ENCODE assay signal across 24 cellular contexts in the genomic region with DNA sequence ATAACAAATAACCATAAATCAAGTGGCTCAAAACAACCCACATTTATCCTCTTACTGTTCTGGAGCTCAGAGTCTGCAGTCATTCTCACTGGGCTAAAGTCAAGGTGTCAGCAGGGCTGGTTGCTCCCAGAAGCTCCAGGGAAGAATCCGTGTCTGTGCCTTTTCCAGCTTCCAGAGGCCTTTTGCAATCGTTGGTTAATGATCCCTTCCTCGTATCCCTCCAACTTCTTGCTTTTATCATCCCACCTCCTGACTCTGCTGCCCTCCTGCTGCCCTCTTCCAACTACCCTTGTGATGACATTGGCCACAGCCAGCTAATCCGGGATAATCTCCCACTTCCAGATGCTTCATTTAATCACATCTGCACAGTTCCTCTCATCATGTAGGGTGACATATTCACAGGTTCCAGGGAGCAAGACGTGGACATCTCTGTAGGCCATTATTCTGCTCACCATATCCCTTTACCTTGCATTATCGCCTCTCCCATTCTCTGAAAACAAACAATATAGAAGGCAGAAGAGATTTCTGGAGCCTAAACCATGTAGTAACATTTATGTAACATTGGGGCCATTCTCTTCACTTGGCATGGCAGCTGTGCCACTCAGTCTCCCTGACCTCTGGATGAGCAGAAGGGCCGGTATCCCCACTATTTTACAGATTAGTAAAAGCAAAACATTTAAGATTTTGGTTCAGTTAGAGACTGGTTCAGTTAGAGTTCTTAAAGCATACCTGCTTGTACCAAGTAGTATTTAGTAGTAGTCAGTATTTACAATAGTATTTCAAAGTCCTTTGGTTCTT.
"Had no signal": no experiment of that assay in that cellular context is flagged by ENCODE, and none has a peak within 500 bp of the region (broad histone marks: within the 10 kb centered on the region; RNA-seq: fewer than 3 reads in every experiment).

No MANE protein-coding gene starts in this region.

- ATAC-seq: activated CD8-positive, alpha-beta memory T cell treated with anti-CD3 and anti-CD28 coated beads, Interleukin-2, amount 10 ng/mL, durations not matched to agents 7 days and 5 days; activated CD8-positive, alpha-beta T cell treated with anti-CD3 and anti-CD28 coated beads for 36 hours; activated naive CD4-positive, alpha-beta T cell treated with anti-CD3 and anti-CD28 coated beads, Interleukin-2, amount 50 U/mL, for 72 hours; activated T-cell treated with anti-CD3 and anti-CD28 coated beads, Interleukin-2, amount 50 U/mL, for 72 hours; stimulated activated effector memory CD8-positive, alpha-beta T cell treated with anti-CD3 and anti-CD28 coated beads, Interleukin-12 subunit alpha, Interleukin-12 subunit beta, amount 100 ng/mL, for 72 hours; WTC11 had no signal

- H3K4me3 ChIP-seq: heart right ventricle, left ventricle myocardium inferior, sigmoid colon, uterus had no signal

- H3K27ac Mint-ChIP-seq: activated CD4-positive, alpha-beta T cell treated with anti-CD3 and anti-CD28 coated beads, Interleukin-2, amount 10 ng/mL, durations not matched to agents 7 days and 5 days; activated CD8-positive, alpha-beta memory T cell treated with anti-CD3 and anti-CD28 coated beads, Interleukin-2, amount 10 ng/mL, durations not matched to agents 7 days and 5 days; activated CD8-positive, alpha-beta T cell treated with anti-CD3 and anti-CD28 coated beads for 36 hours; activated naive CD4-positive, alpha-beta T cell treated with anti-CD3 and anti-CD28 coated beads, Interleukin-2, amount 50 U/mL, for 72 hours; activated T-cell treated with anti-CD3 and anti-CD28 coated beads, Interleukin-2, amount 50 U/mL, for 72 hours; nephron; stimulated activated effector memory CD8-positive, alpha-beta T cell treated with anti-CD3 and anti-CD28 coated beads, Interleukin-12 subunit alpha, Interleukin-12 subunit beta, amount 100 ng/mL, for 72 hours; stimulated activated naive CD8-positive, alpha-beta T cell treated with anti-CD3 and anti-CD28 coated beads, Interleukin-15, Interleukin-2, amounts not matched to agents 100 ng/mL and 50 ng/mL, for 24 hours; type B pancreatic cell; WTC11 had no signal

- H3K9me3 ChIP-seq: heart right ventricle, left ventricle myocardium inferior, neutrophil, sigmoid colon, uterus had no signal

- H3K36me3 ChIP-seq: heart right ventricle, left ventricle myocardium inferior, neutrophil, sigmoid colon, uterus had no signal

- H3K9me3 Mint-ChIP-seq: activated CD4-positive, alpha-beta T cell treated with anti-CD3 and anti-CD28 coated beads, Interleukin-2, amount 10 ng/mL, durations not matched to agents 7 days and 5 days; activated CD8-positive, alpha-beta T cell treated with anti-CD3 and anti-CD28 coated beads for 36 hours; activated naive CD4-positive, alpha-beta T cell treated with anti-CD3 and anti-CD28 coated beads, Interleukin-2, amount 50 U/mL, for 72 hours; activated T-cell treated with anti-CD3 and anti-CD28 coated beads, Interleukin-2, amount 50 U/mL, for 72 hours; nephron; stimulated activated effector memory CD8-positive, alpha-beta T cell treated with anti-CD3 and anti-CD28 coated beads, Interleukin-12 subunit alpha, Interleukin-12 subunit beta, amount 100 ng/mL, for 72 hours; stimulated activated naive CD8-positive, alpha-beta T cell treated with anti-CD3 and anti-CD28 coated beads, Interleukin-15, Interleukin-2, amounts not matched to agents 100 ng/mL and 50 ng/mL, for 24 hours; type B pancreatic cell had no signal

- H3K4me3 Mint-ChIP-seq: activated CD4-positive, alpha-beta T cell treated with anti-CD3 and anti-CD28 coated beads, Interleukin-2, amount 10 ng/mL, durations not matched to agents 7 days and 5 days; activated CD8-positive, alpha-beta memory T cell treated with anti-CD3 and anti-CD28 coated beads, Interleukin-2, amount 10 ng/mL, durations not matched to agents 7 days and 5 days; activated CD8-positive, alpha-beta T cell treated with anti-CD3 and anti-CD28 coated beads for 36 hours; activated T-cell treated with anti-CD3 and anti-CD28 coated beads, Interleukin-2, amount 50 U/mL, for 72 hours; brain; nephron; stimulated activated effector memory CD8-positive, alpha-beta T cell treated with anti-CD3 and anti-CD28 coated beads, Interleukin-12 subunit alpha, Interleukin-12 subunit beta, amount 100 ng/mL, for 72 hours; stimulated activated naive CD8-positive, alpha-beta T cell treated with anti-CD3 and anti-CD28 coated beads, Interleukin-15, Interleukin-2, amounts not matched to agents 100 ng/mL and 50 ng/mL, for 24 hours; type B pancreatic cell; WTC11 had no signal

- H3K27ac ChIP-seq: heart right ventricle, left ventricle myocardium inferior, neutrophil, sigmoid colon, uterus had no signal

- H3K27me3 ChIP-seq: heart right ventricle, neutrophil, sigmoid colon, uterus had no signal

- H3K27me3 Mint-ChIP-seq: activated CD4-positive, alpha-beta T cell treated with anti-CD3 and anti-CD28 coated beads, Interleukin-2, amount 10 ng/mL, durations not matched to agents 7 days and 5 days; activated CD8-positive, alpha-beta memory T cell treated with anti-CD3 and anti-CD28 coated beads, Interleukin-2, amount 10 ng/mL, durations not matched to agents 7 days and 5 days; activated CD8-positive, alpha-beta T cell treated with anti-CD3 and anti-CD28 coated beads for 36 hours; brain; stimulated activated naive CD8-positive, alpha-beta T cell treated with anti-CD3 and anti-CD28 coated beads, Interleukin-15, Interleukin-2, amounts not matched to agents 100 ng/mL and 50 ng/mL, for 24 hours; type B pancreatic cell had no signal

- H3K36me3 Mint-ChIP-seq: activated naive CD4-positive, alpha-beta T cell treated with anti-CD3 and anti-CD28 coated beads, Interleukin-2, amount 50 U/mL, for 72 hours; stimulated activated effector memory CD8-positive, alpha-beta T cell treated with anti-CD3 and anti-CD28 coated beads, Interleukin-12 subunit alpha, Interleukin-12 subunit beta, amount 100 ng/mL, for 72 hours had no signal

- H3K4me1 Mint-ChIP-seq: activated CD4-positive, alpha-beta T cell treated with anti-CD3 and anti-CD28 coated beads, Interleukin-2, amount 10 ng/mL, durations not matched to agents 7 days and 5 days; activated CD8-positive, alpha-beta memory T cell treated with anti-CD3 and anti-CD28 coated beads, Interleukin-2, amount 10 ng/mL, durations not matched to agents 7 days and 5 days; nephron; stimulated activated effector memory CD8-positive, alpha-beta T cell treated with anti-CD3 and anti-CD28 coated beads, Interleukin-12 subunit alpha, Interleukin-12 subunit beta, amount 100 ng/mL, for 72 hours had no signal

- H3K4me1 ChIP-seq: sigmoid colon, uterus had no signal

- DNase-seq: activated CD4-positive, alpha-beta T cell treated with anti-CD3 and anti-CD28 coated beads for 1 hour; activated CD4-positive, alpha-beta T cell treated with anti-CD3 and anti-CD28 coated beads, Interleukin-2, amount 10 ng/mL, durations not matched to agents 7 days and 5 days; activated CD8-positive, alpha-beta memory T cell treated with anti-CD3 and anti-CD28 coated beads, Interleukin-2, amount 10 ng/mL, durations not matched to agents 7 days and 5 days; activated CD8-positive, alpha-beta T cell treated with anti-CD3 and anti-CD28 coated beads for 36 hours; activated naive CD4-positive, alpha-beta T cell; activated T-cell treated with anti-CD3 and anti-CD28 coated beads, Interleukin-2, amount 50 U/mL, for 72 hours; aorta; foreskin melanocyte; heart right ventricle; kidney glomerular epithelial cell; left ventricle myocardium inferior; retina; sigmoid colon; stimulated activated CD4-positive, alpha-beta T cell treated with anti-CD3 and anti-CD28 coated beads, Interleukin-4, amount 100 ng/mL, for 24 hours; T-helper 2 cell; uterus had no signal
